ENCODE assay signal across 18 cellular contexts in genomic region chr6:4740032-4740431, GRCh38.
"Had no signal": no experiment of that assay in that cellular context is flagged by ENCODE, and none has a peak within 500 bp of the region (broad histone marks: within the 10 kb centered on the region; RNA-seq: fewer than 3 reads in every experiment).

No MANE protein-coding gene starts in this region.

- H3K4me3 ChIP-seq: esophagus squamous epithelium, gastroesophageal sphincter, skin epidermis, uterus had no signal

- ATAC-seq: gastroesophageal sphincter; left lobe of liver; naive thymus-derived CD4-positive, alpha-beta T cell; sciatic nerve had no signal

- H3K27ac ChIP-seq: esophagus squamous epithelium, gastroesophageal sphincter, neutrophil, skin epidermis, uterus had no signal

- H3K27me3 ChIP-seq: esophagus squamous epithelium, gastroesophageal sphincter, uterus had no signal

- H3K36me3 Mint-ChIP-seq: type B pancreatic cell had no signal

- H3K27me3 Mint-ChIP-seq: type B pancreatic cell had no signal

- DNase-seq: dermis blood vessel endothelial cell; esophagus squamous epithelium; foreskin fibroblast; glutamatergic neuron; islet precursor cell; mammary epithelial cell; naive thymus-derived CD4-positive, alpha-beta T cell; nephron progenitor cell; posterior cingulate gyrus; stimulated activated CD4-positive, alpha-beta T cell treated with anti-CD3 and anti-CD28 coated beads, Interleukin-12 subunit alpha, Interleukin-12 subunit beta, amount 100 ng/mL, for 4 hours; stimulated activated naive CD4-positive, alpha-beta T cell; uterus had no signal

- H3K4me1 ChIP-seq: esophagus squamous epithelium, gastroesophageal sphincter, uterus had no signal

- H3K36me3 ChIP-seq: esophagus squamous epithelium, gastroesophageal sphincter, neutrophil, uterus had no signal

- H3K4me3 Mint-ChIP-seq: naive thymus-derived CD4-positive, alpha-beta T cell; nephron progenitor cell; type B pancreatic cell had no signal

- H3K9me3 ChIP-seq: esophagus squamous epithelium, gastroesophageal sphincter, neutrophil, uterus had no signal

- H3K27ac Mint-ChIP-seq: naive thymus-derived CD4-positive, alpha-beta T cell; nephron progenitor cell; type B pancreatic cell had no signal

- H3K9me3 Mint-ChIP-seq: naive thymus-derived CD4-positive, alpha-beta T cell; nephron progenitor cell; type B pancreatic cell had no signal

- H3K4me1 Mint-ChIP-seq: naive thymus-derived CD4-positive, alpha-beta T cell had no signal
